ENCODE assay signal across 2 cellular contexts in the genomic region with DNA sequence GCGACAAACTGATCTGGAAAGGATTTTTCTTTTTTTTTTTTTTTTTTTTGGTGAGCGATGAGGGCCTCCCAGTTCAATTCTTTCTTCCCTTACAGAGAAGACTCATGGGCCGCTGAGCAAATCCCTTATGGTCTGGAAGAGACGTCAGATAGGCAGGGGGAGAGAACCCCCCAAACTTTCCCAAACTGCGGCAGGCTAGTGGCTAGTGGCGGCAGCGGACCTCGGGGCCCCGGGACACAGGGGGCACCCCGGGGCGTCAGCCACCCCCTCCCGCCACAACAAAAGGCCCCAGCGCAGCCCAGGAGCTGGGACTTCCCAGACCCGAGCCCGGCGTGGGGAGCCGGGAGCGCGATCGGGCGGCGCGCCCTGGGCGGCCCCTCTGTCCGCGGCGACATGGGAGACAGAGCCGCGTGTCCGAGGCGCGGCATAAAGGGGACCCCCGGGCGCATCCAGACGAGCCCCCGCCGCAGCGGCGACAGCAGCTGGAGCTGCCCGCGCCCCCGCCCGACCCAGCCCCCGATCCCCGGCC.
TF ChIP-seq lines count a peak whose summit lies in the region.

No MANE protein-coding gene starts in this region.

TF ChIP-seq in SK-N-SH treated with all-trans-retinoic acid at 6 μM for 48 hours, 23 proteins besides CTCF, POLR2A, EP300 and RAD21 (continued from another document):
- TF ChIP-seq POU6F1 (CRISPR knock-in tag; IDR thresholded peaks at IDR 0.05; ENCODE audit: borderline replicate concordance, low read depth) = no peak
- no peak for TF ChIP-seq ISL1 (CRISPR knock-in tag; IDR thresholded peaks at IDR 0.05)
- TF ChIP-seq ZNF70 (CRISPR knock-in tag; IDR thresholded peaks at IDR 0.05) = no peak
- no peak for TF ChIP-seq TCF4 (CRISPR knock-in tag; IDR thresholded peaks at IDR 0.05; ENCODE audit: borderline replicate concordance)
- TF ChIP-seq, protein P1, sequence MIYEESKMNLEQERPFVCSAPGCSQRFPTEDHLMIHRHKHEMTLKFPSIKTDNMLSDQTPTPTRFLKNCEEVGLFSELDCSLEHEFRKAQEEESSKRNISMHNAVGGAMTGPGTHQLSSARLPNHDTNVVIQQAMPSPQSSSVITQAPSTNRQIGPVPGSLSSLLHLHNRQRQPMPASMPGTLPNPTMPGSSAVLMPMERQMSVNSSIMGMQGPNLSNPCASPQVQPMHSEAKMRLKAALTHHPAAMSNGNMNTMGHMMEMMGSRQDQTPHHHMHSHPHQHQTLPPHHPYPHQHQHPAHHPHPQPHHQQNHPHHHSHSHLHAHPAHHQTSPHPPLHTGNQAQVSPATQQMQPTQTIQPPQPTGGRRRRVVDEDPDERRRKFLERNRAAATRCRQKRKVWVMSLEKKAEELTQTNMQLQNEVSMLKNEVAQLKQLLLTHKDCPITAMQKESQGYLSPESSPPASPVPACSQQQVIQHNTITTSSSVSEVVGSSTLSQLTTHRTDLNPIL (CRISPR knock-in tag; IDR thresholded peaks at IDR 0.05; ENCODE audit: low read depth) = no peak
- no peak for TF ChIP-seq ZC3H10 (CRISPR knock-in tag; IDR thresholded peaks at IDR 0.05)
- no peak for TF ChIP-seq CSDC2 (CRISPR knock-in tag; IDR thresholded peaks at IDR 0.05)

TF ChIP-seq in liver, 16 proteins besides CTCF, POLR2A, EP300 and RAD21 (continued from another document):
- TF ChIP-seq, protein P2, sequence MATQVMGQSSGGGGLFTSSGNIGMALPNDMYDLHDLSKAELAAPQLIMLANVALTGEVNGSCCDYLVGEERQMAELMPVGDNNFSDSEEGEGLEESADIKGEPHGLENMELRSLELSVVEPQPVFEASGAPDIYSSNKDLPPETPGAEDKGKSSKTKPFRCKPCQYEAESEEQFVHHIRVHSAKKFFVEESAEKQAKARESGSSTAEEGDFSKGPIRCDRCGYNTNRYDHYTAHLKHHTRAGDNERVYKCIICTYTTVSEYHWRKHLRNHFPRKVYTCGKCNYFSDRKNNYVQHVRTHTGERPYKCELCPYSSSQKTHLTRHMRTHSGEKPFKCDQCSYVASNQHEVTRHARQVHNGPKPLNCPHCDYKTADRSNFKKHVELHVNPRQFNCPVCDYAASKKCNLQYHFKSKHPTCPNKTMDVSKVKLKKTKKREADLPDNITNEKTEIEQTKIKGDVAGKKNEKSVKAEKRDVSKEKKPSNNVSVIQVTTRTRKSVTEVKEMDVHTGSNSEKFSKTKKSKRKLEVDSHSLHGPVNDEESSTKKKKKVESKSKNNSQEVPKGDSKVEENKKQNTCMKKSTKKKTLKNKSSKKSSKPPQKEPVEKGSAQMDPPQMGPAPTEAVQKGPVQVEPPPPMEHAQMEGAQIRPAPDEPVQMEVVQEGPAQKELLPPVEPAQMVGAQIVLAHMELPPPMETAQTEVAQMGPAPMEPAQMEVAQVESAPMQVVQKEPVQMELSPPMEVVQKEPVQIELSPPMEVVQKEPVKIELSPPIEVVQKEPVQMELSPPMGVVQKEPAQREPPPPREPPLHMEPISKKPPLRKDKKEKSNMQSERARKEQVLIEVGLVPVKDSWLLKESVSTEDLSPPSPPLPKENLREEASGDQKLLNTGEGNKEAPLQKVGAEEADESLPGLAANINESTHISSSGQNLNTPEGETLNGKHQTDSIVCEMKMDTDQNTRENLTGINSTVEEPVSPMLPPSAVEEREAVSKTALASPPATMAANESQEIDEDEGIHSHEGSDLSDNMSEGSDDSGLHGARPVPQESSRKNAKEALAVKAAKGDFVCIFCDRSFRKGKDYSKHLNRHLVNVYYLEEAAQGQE (IDR thresholded peaks at IDR 0.05) = no peak
- no peak for TF ChIP-seq FOXA1 (IDR thresholded peaks at IDR 0.05)
- TF ChIP-seq JUND (IDR thresholded peaks at IDR 0.05) = no peak
- TF ChIP-seq RXRA (IDR thresholded peaks at IDR 0.05) = no peak
- TF ChIP-seq GABPA (IDR thresholded peaks at IDR 0.05 in 1 of 2, conservative IDR thresholded peaks at IDR 0.05 in 1 of 2) = no peak
- TF ChIP-seq FOXA2 (IDR thresholded peaks at IDR 0.05) = no peak
